Comparison of ENCODE assay signal across 15 cellular contexts in genomic region chr14:73727181-73727580, GRCh38. TPM values are rescaled to one million over a fixed set of nuclear protein-coding genes. Genes with fewer than 3 reads are reported as not detected.
DNase-seq lines count a peak whose midpoint lies in the region; ATAC-seq and TF ChIP-seq lines count a peak whose summit lies in the region.
"Had no signal": no experiment of that assay in that cellular context is flagged by ENCODE, and none has a peak within 500 bp of the region (broad histone marks: within the 10 kb centered on the region; RNA-seq: fewer than 3 reads in every experiment).

No MANE protein-coding gene starts in this region.

- no peak for DNase-seq in heart left ventricle
- DNase-seq in right cardiac atrium: no peak
- no peak for DNase-seq in activated CD8-positive, alpha-beta T cell treated with anti-CD3 and anti-CD28 coated beads, Interleukin-2, amount 10 ng/mL, durations not matched to agents 7 days and 5 days
- DNase-seq in mesenteric fat pad (ENCODE audit: low spot score): peak; percentile 73
- DNase-seq in upper lobe of right lung: peak; percentile 61
- no peak for DNase-seq in GM10248 (ENCODE audit: extremely low spot score)
- DNase-seq in Calu3: no peak
- DNase-seq: activated CD4-positive, CD25-positive, alpha-beta regulatory T cell treated with anti-CD3 and anti-CD28 coated beads, Interleukin-2, amount 50 U/mL, for 72 hours; AML-193; central memory CD4-positive, alpha-beta T cell; hypothalamus; NCI-H2081 had no signal

- ATAC-seq in heart left ventricle: no peak
- no peak for ATAC-seq in right cardiac atrium
- no peak for ATAC-seq in activated CD8-positive, alpha-beta T cell treated with anti-CD3 and anti-CD28 coated beads, Interleukin-2, amount 10 ng/mL, durations not matched to agents 7 days and 5 days
- no peak for ATAC-seq in upper lobe of right lung
- ATAC-seq in GM21390 (IDR thresholded peaks at IDR 0.05; ENCODE audit: unreplicated experiment): no peak
- ATAC-seq: GM12878 had no signal

- H3K36me3 Mint-ChIP-seq in activated CD8-positive, alpha-beta T cell treated with anti-CD3 and anti-CD28 coated beads, Interleukin-2, amount 10 ng/mL, durations not matched to agents 7 days and 5 days (ENCODE audit: low read depth): peaks cover 73% of the 10 kb centered on the region
- peaks cover 66% of the 10 kb centered on the region for H3K36me3 Mint-ChIP-seq in Calu3 (ENCODE audit: insufficient read depth, unreplicated experiment)

- TF ChIP-seq POLR2A in heart left ventricle (IDR thresholded peaks at IDR 0.05): no peak

- no peak overlapping the region for H3K4me3 Mint-ChIP-seq in activated CD8-positive, alpha-beta T cell treated with anti-CD3 and anti-CD28 coated beads, Interleukin-2, amount 10 ng/mL, durations not matched to agents 7 days and 5 days
- H3K4me3 Mint-ChIP-seq in Calu3 (ENCODE audit: low read depth, unreplicated experiment): no peak overlapping the region

- TF ChIP-seq CTCF in heart left ventricle (IDR thresholded peaks at IDR 0.05) (no peak), upper lobe of right lung (IDR thresholded peaks at IDR 0.05) (no peak), GM10248 (IDR thresholded peaks at IDR 0.05; ENCODE audit: control extremely low read depth, extremely low read depth, low read depth, missing control alignments) (no peak), Calu3 (IDR thresholded peaks at IDR 0.05; ENCODE audit: unreplicated experiment) (no peak)

- H3K27ac Mint-ChIP-seq in activated CD8-positive, alpha-beta T cell treated with anti-CD3 and anti-CD28 coated beads, Interleukin-2, amount 10 ng/mL, durations not matched to agents 7 days and 5 days: peak overlapping the region; percentile 57
- H3K27ac Mint-ChIP-seq in Calu3 (ENCODE audit: unreplicated experiment): no peak overlapping the region

- H3K4me1 Mint-ChIP-seq in activated CD8-positive, alpha-beta T cell treated with anti-CD3 and anti-CD28 coated beads, Interleukin-2, amount 10 ng/mL, durations not matched to agents 7 days and 5 days (ENCODE audit: low read depth): peaks cover 45% of the 10 kb centered on the region
- peaks cover 64% of the 10 kb centered on the region for H3K4me1 Mint-ChIP-seq in Calu3 (ENCODE audit: low read depth, unreplicated experiment)

- no peaks in the 10 kb centered on the region for H3K9me3 ChIP-seq in heart left ventricle
- H3K9me3 ChIP-seq in right cardiac atrium (ENCODE audit: control insufficient read depth, low read length): no peaks in the 10 kb centered on the region
- no peaks in the 10 kb centered on the region for H3K9me3 ChIP-seq in upper lobe of right lung

- H3K9me3 Mint-ChIP-seq in activated CD8-positive, alpha-beta T cell treated with anti-CD3 and anti-CD28 coated beads, Interleukin-2, amount 10 ng/mL, durations not matched to agents 7 days and 5 days (ENCODE audit: insufficient read depth): no peaks in the 10 kb centered on the region
- H3K9me3 Mint-ChIP-seq in Calu3 (ENCODE audit: low read depth, unreplicated experiment): no peaks in the 10 kb centered on the region

- H3K36me3 ChIP-seq in heart left ventricle (peaks cover 0 to 94% (median 85%) of the 10 kb centered on the region in 9 donors), upper lobe of right lung (peaks cover 95% of the 10 kb centered on the region)

- WGBS in heart left ventricle, 4 donors: 86 to 96% (median 90%) methylated on average over 7 of the region's 7 CpGs
- WGBS in right cardiac atrium: 91% methylated on average over 7 of the region's 7 CpGs

- H3K4me3 ChIP-seq in heart left ventricle: no peak overlapping the region
- H3K4me3 ChIP-seq in right cardiac atrium (ENCODE audit: low read length): no peak overlapping the region
- no peak overlapping the region for H3K4me3 ChIP-seq in upper lobe of right lung
- H3K4me3 ChIP-seq: GM12878 had no signal

- H3K4me1 ChIP-seq in heart left ventricle (peaks cover 0 to 93% (median 67%) of the 10 kb centered on the region in 12 donors), right cardiac atrium (ENCODE audit: control insufficient read depth, insufficient read depth, low read length) (peaks cover 5% of the 10 kb centered on the region), upper lobe of right lung (peaks cover 46% of the 10 kb centered on the region)

- H3K27ac ChIP-seq in heart left ventricle (peak overlapping the region in 8 of 12 donors; percentile 61 to 90 (median 78)), right cardiac atrium (ENCODE audit: low read length) (no peak overlapping the region), upper lobe of right lung (peak overlapping the region; percentile 34)
- H3K27ac ChIP-seq: HL-60 had no signal

- BruUV-seq in Calu3 (replicated peaks; lab: Mats Ljungman, UMichigan): no TSS peak

- CTCF ChIA-PET in activated CD8-positive, alpha-beta T cell treated with anti-CD3 and anti-CD28 coated beads, Interleukin-2, amount 10 ng/mL, durations not matched to agents 7 days and 5 days (lab: Charles Lee): interaction anchor here (1.0 to 9.2 kb wide), 6 partner anchors 16 to 131 kb away, joined by 3 to 186 read pairs (median 56); a partner anchor contains a TSS
- CTCF ChIA-PET in GM10248 (lab: Yijun Ruan, JAX) (interaction anchor here (0.8 to 9.3 kb wide), 16 partner anchors 7 to 169 kb away, joined by 3 to 135 read pairs (median 6); partner anchors contain the start of gene PTGR2), Calu3 (lab: Charles Lee) (no interaction called here)

- intact Hi-C loops in heart left ventricle (cut with DNase I): loop anchor here in 3 of 10 donors (5.0 to 10.0 kb wide), 2 partner anchors 58 to 160 kb away; partner anchors contain the start of gene ZNF410 (in 2 of the 3)
- intact Hi-C loops in right cardiac atrium (cut with DNase I): loop anchor here (5.0 to 10.0 kb wide), 4 partner anchors 58 to 138 kb away; no protein-coding TSS in a partner anchor
- intact Hi-C loops in upper lobe of right lung (cut with DNase I): no loop called here
- intact Hi-C loops in Calu3 (cut with micrococcal nuclease; ENCODE audit: unreplicated experiment): no loop called here

- H3K27me3 Mint-ChIP-seq in activated CD8-positive, alpha-beta T cell treated with anti-CD3 and anti-CD28 coated beads, Interleukin-2, amount 10 ng/mL, durations not matched to agents 7 days and 5 days (ENCODE audit: low read depth): no peaks in the 10 kb centered on the region
- H3K27me3 Mint-ChIP-seq in Calu3 (ENCODE audit: unreplicated experiment): no peaks in the 10 kb centered on the region

- H3K27me3 ChIP-seq in heart left ventricle (no peaks in the 10 kb centered on the region), right cardiac atrium (ENCODE audit: control insufficient read depth, insufficient read depth) (no peaks in the 10 kb centered on the region), upper lobe of right lung (no peaks in the 10 kb centered on the region)

- POLR2A ChIA-PET in activated CD8-positive, alpha-beta T cell treated with anti-CD3 and anti-CD28 coated beads, Interleukin-2, amount 10 ng/mL, durations not matched to agents 7 days and 5 days (lab: Charles Lee): interaction anchor here (2.6 kb wide), 1 partner anchor 31 kb away, joined by 11 read pairs; no protein-coding TSS in a partner anchor
- POLR2A ChIA-PET in GM10248 (lab: Yijun Ruan, JAX): no interaction called here

RNA-seq across cellular contexts. Expression of gene PNMA1, which starts 13.0 kb away (rescaled TPM):
- total RNA-seq in heart left ventricle: 10 to 100 TPM; 14.5 to 32.3 (median 25.9) TPM
- polyA plus RNA-seq in heart left ventricle: 10 to 100 TPM in 1 of 2 donors, 1 to 10 TPM in 1; 7.4 to 27.3 TPM
- 10 to 100 TPM; 25.6 to 36.3 (median 30.0) TPM for total RNA-seq in right cardiac atrium
- 18.0 TPM for polyA plus RNA-seq in right cardiac atrium
- total RNA-seq in activated CD8-positive, alpha-beta T cell treated with anti-CD3 and anti-CD28 coated beads, Interleukin-2, amount 10 ng/mL, durations not matched to agents 7 days and 5 days: 10 to 100 TPM; 24.4 to 25.6 TPM
- total RNA-seq in mesenteric fat pad: 49.3 TPM
- 22.0 TPM for total RNA-seq in upper lobe of right lung
- 37.2 and 37.9 TPM in 2 replicates for total RNA-seq in Calu3 (2022)

Comparison
In these comparisons a context has a peak if more than half of its experiments do, and no peak if none do; other contexts are left out.
1. DNase-seq: peak in mesenteric fat pad (single experiment) and upper lobe of right lung (single experiment); none in heart left ventricle (0 of 5), right cardiac atrium (0 of 3), activated CD8-positive, alpha-beta T cell treated with anti-CD3 and anti-CD28 coated beads, Interleukin-2, amount 10 ng/mL, durations not matched to agents 7 days and 5 days (single experiment), GM10248 (single experiment) and Calu3 (single experiment).
2. intact Hi-C loops: an anchor here in right cardiac atrium (5.0 to 10.0 kb wide); none called in upper lobe of right lung and Calu3.